Comparison of ENCODE assay signal across 27 cellular contexts in the genomic region with DNA sequence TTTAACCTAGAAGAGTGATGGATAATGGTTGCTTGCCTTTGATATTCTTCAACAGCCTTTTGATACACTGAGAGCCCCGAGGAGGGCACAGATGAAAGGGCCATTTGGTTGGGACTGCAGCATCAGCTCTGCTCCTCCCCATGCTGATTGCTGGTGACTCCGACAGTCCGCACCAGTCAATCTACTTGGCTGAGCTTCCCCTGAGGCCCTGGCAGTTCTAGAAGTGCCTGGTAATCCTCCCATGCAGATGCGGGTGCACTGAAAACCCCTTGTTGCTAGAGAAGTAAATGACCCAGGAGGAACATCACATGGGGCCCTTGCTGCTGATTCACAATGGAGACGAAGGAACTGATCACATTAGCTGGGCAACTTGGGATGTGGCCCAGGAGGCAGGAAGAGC. TPM values are rescaled to one million over a fixed set of nuclear protein-coding genes. Genes with fewer than 3 reads are reported as not detected.
"Had no signal": no experiment of that assay in that cellular context is flagged by ENCODE, and none has a peak within 500 bp of the region (broad histone marks: within the 10 kb centered on the region; RNA-seq: fewer than 3 reads in every experiment).

No MANE protein-coding gene starts in this region.

- H3K9me3 Mint-ChIP-seq: nephron had no signal

- DNase-seq: cerebellar nuclear complex; dorsolateral prefrontal cortex; effector memory CD4-positive, alpha-beta T cell; gastrocnemius medialis; glutamatergic neuron; left lung; lower lobe of right lung; mesenchymal stem cell; midbrain; posterior cingulate gyrus; sigmoid colon; stimulated activated CD4-positive, alpha-beta T cell treated with anti-CD3 and anti-CD28 coated beads, Interleukin-2, amount 100 ng/mL, for 24 hours; stimulated activated CD4-positive, alpha-beta T cell treated with anti-CD3 and anti-CD28 coated beads, Interleukin-4, amount 100 ng/mL, for 4 hours; stimulated activated naive CD4-positive, alpha-beta T cell; stomach; substantia nigra; transverse colon had no signal

- H3K4me1 ChIP-seq: gastrocnemius medialis had no signal

- H3K27ac ChIP-seq: dorsolateral prefrontal cortex, epithelial cell of prostate, esophagus muscularis mucosa, gastrocnemius medialis, left lung, lower lobe of right lung, neutrophil, right atrium auricular region, sigmoid colon, skin epidermis, stomach, thoracic aorta, transverse colon had no signal

- ATAC-seq: gastrocnemius medialis, left lung, lower lobe of right lung had no signal

- H3K9me3 ChIP-seq: esophagus muscularis mucosa, gastrocnemius medialis, left lung, lower lobe of right lung, neutrophil, right atrium auricular region, sigmoid colon, stomach, thoracic aorta, transverse colon had no signal

- H3K27me3 ChIP-seq: right atrium auricular region had no signal

- H3K4me3 Mint-ChIP-seq: nephron had no signal

- H3K27ac Mint-ChIP-seq: nephron had no signal

- H3K36me3 ChIP-seq: esophagus muscularis mucosa, gastrocnemius medialis, left lung, lower lobe of right lung, neutrophil, right atrium auricular region, sigmoid colon, stomach, thoracic aorta, transverse colon had no signal

- H3K4me3 ChIP-seq: dorsolateral prefrontal cortex, esophagus muscularis mucosa, gastrocnemius medialis, left lung, lower lobe of right lung, right atrium auricular region, sigmoid colon, skin epidermis, stomach, thoracic aorta, transverse colon had no signal

RNA-seq across cellular contexts. Expression of a gene that starts 35.2 kb away (rescaled TPM):
- total RNA-seq: fibroblast of villous mesenchyme, osteoblast had no signal

RNA-seq across cellular contexts. Expression of a gene that starts 59.7 kb away (rescaled TPM):
- total RNA-seq: fibroblast of villous mesenchyme, left lung, lower lobe of right lung, osteoblast, right atrium auricular region, stomach, thoracic aorta, transverse colon, urinary bladder had no signal
